In genomic region chr7:48141551-48141950, GRCh38 we compare ENCODE assay signal across 16 cellular contexts. TPM values are rescaled to one million over a fixed set of nuclear protein-coding genes. Genes with fewer than 3 reads are reported as not detected.
DNase-seq lines count a peak whose midpoint lies in the region; ATAC-seq and TF ChIP-seq lines count a peak whose summit lies in the region.
"Had no signal": no experiment of that assay in that cellular context is flagged by ENCODE, and none has a peak within 500 bp of the region (broad histone marks: within the 10 kb centered on the region; RNA-seq: fewer than 3 reads in every experiment).

No MANE protein-coding gene starts in this region.

- 88 to 89% methylated on average over 1 of the region's 1 CpG for WGBS in endodermal cell (ENCODE audit: insufficient coverage in 1 of 2, insufficient read length in 1 of 2), 2 experiments
- 84% methylated on average over 1 of the region's 1 CpG for WGBS in liver
- WGBS in transverse colon (ENCODE audit: low coverage in 1 of 2), 2 donors = 25 to 28% methylated on average over 1 of the region's 1 CpG

- no peak for DNase-seq in Peyer's patch
- DNase-seq in endodermal cell = no peak
- no peak for DNase-seq in transverse colon
- DNase-seq in NCI-H748 treated with DMSO at 0.1 percent for 48 hours (lab: John Stamatoyannopoulos, UW) = no peak
- no peak for DNase-seq in SHP77 (lab: John Stamatoyannopoulos, UW)
- DNase-seq: ACHN; BE2C; C1 segment of cervical spinal cord; CD4-positive, CD25-positive, alpha-beta regulatory T cell; CD8-positive, alpha-beta memory T cell; COR-L47; GM23248 had no signal

- TF ChIP-seq POLR2A in Peyer's patch (IDR thresholded peaks at IDR 0.05) (no peak), transverse colon (IDR thresholded peaks at IDR 0.05) (no peak)

- H3K9me3 ChIP-seq in Peyer's patch = peaks cover 0 to 3% (median 0%) of the 10 kb centered on the region in 4 donors
- peaks cover 88% of the 10 kb centered on the region for H3K9me3 ChIP-seq in endodermal cell (ENCODE audit: control insufficient read depth, low read length)
- no peaks in the 10 kb centered on the region for H3K9me3 ChIP-seq in liver (ENCODE audit: control insufficient read depth in 4 of 4, low read length in 3 of 4)
- H3K9me3 ChIP-seq in transverse colon = no peaks in the 10 kb centered on the region
- H3K9me3 ChIP-seq: BE2C, HAP-1 had no signal

- intact Hi-C loops in transverse colon (cut with DNase I; ENCODE audit: low total_unique reads) = no loop called here

- H3K9ac ChIP-seq in endodermal cell (ENCODE audit: extremely low read depth, low read length, poor library complexity, severe bottlenecking) (no peak overlapping the region), liver (ENCODE audit: low read depth in 1 of 2, low read length in 2 of 2) (no peak overlapping the region)
- H3K9ac ChIP-seq: GM23248 had no signal

- no peak overlapping the region for H3K27ac Mint-ChIP-seq in endodermal cell
- H3K27ac Mint-ChIP-seq: CD4-positive, CD25-positive, alpha-beta regulatory T cell; CD8-positive, alpha-beta memory T cell had no signal

- H3K36me3 ChIP-seq in Peyer's patch (no peaks in the 10 kb centered on the region), endodermal cell (ENCODE audit: control insufficient read depth, insufficient read depth, low read length) (peaks cover 3% of the 10 kb centered on the region), liver (ENCODE audit: control insufficient read depth in 4 of 4, insufficient read depth in 3 of 4, low read depth in 1 of 4, low read length in 3 of 4) (no peaks in the 10 kb centered on the region), transverse colon (no peaks in the 10 kb centered on the region)
- H3K36me3 ChIP-seq: BE2C, HAP-1 had no signal

- no peak for TF ChIP-seq EP300 in transverse colon (IDR thresholded peaks at IDR 0.05; ENCODE audit: low read depth)

- peaks cover 74% of the 10 kb centered on the region for H3K9me3 Mint-ChIP-seq in endodermal cell

- H3K4me3 ChIP-seq in Peyer's patch = no peak overlapping the region
- peak overlapping the region; percentile 1 for H3K4me3 ChIP-seq in endodermal cell (ENCODE audit: low read length)
- H3K4me3 ChIP-seq in liver (ENCODE audit: low read depth in 1 of 3, low read length in 3 of 3) = no peak overlapping the region
- no peak overlapping the region for H3K4me3 ChIP-seq in transverse colon
- H3K4me3 ChIP-seq: GM23248, HAP-1 had no signal

- peaks cover 21% of the 10 kb centered on the region for H3K4me1 Mint-ChIP-seq in endodermal cell

- TF ChIP-seq CTCF in Peyer's patch (IDR thresholded peaks at IDR 0.05) (no peak), endodermal cell (conservative IDR thresholded peaks at IDR 0.05) (no peak), liver (IDR thresholded peaks at IDR 0.05; ENCODE audit: low read depth, low read length, missing input control) (no peak), transverse colon (IDR thresholded peaks at IDR 0.05) (no peak)

- in situ Hi-C loops in transverse colon (cut with MboI; ENCODE audit: low pct_ligation_motif_present in 1 of 4, low pct_unique_long_range_greater_than_20kb in 1 of 4, low sequenced_read_pairs in 3 of 4) = no loop called here

- H3K27ac ChIP-seq in Peyer's patch = peak overlapping the region in 3 of 4 donors; percentile 53 to 89 (median 81)
- H3K27ac ChIP-seq in endodermal cell (ENCODE audit: low read depth, low read length) = no peak overlapping the region
- H3K27ac ChIP-seq in liver (ENCODE audit: low read depth in 1 of 2, low read length in 2 of 2) = peak overlapping the region; percentile 70 to 75
- peak overlapping the region; percentile 67 to 81 (median 78) for H3K27ac ChIP-seq in transverse colon
- H3K27ac ChIP-seq: GM23248, HL-60 had no signal

- no peak for TF ChIP-seq RAD21 in liver (IDR thresholded peaks at IDR 0.05)

- H3K4me1 ChIP-seq in Peyer's patch (peaks cover 0 to 64% (median 7%) of the 10 kb centered on the region in 4 donors), endodermal cell (ENCODE audit: control insufficient read depth, insufficient read depth, low read length) (no peaks in the 10 kb centered on the region), liver (ENCODE audit: control insufficient read depth in 4 of 4, insufficient read depth in 4 of 4, low read length in 3 of 4) (peaks cover 17 to 41% (median 34%) of the 10 kb centered on the region in 4 donors), transverse colon (peaks cover 13 to 70% (median 39%) of the 10 kb centered on the region in 4 donors)
- H3K4me1 ChIP-seq: BE2C had no signal

- no peaks in the 10 kb centered on the region for H3K27me3 Mint-ChIP-seq in endodermal cell (ENCODE audit: insufficient read depth)

- peaks cover 14% of the 10 kb centered on the region for H3K36me3 Mint-ChIP-seq in endodermal cell (ENCODE audit: low read depth)
- H3K36me3 Mint-ChIP-seq: CD4-positive, CD25-positive, alpha-beta regulatory T cell had no signal

- H3K4me3 Mint-ChIP-seq in endodermal cell = no peak overlapping the region
- H3K4me3 Mint-ChIP-seq: CD4-positive, CD25-positive, alpha-beta regulatory T cell; CD8-positive, alpha-beta memory T cell had no signal

- ATAC-seq in HG03521 (IDR thresholded peaks at IDR 0.05; ENCODE audit: unreplicated experiment) = no peak

- H3K27me3 ChIP-seq in Peyer's patch = no peaks in the 10 kb centered on the region
- H3K27me3 ChIP-seq in endodermal cell (ENCODE audit: control insufficient read depth, insufficient read depth, low read length, poor library complexity, severe bottlenecking) = no peaks in the 10 kb centered on the region
- H3K27me3 ChIP-seq in liver (ENCODE audit: control insufficient read depth in 4 of 4, insufficient read depth in 4 of 4, low read length in 3 of 4) = no peaks in the 10 kb centered on the region
- no peaks in the 10 kb centered on the region for H3K27me3 ChIP-seq in transverse colon
- H3K27me3 ChIP-seq: BE2C had no signal

TF ChIP-seq in liver, 16 proteins besides CTCF, POLR2A, EP300 and RAD21:
- TF ChIP-seq HNF4A (conservative IDR thresholded peaks at IDR 0.05) (peak in 1 of 2 donors; percentile 6), ATF3 (IDR thresholded peaks at IDR 0.05) (no peak)

RNA-seq across cellular contexts. Expression of gene ABCA13, which starts 29.7 kb away (rescaled TPM):
- 1 to 10 TPM in 2 of 4 donors, under 1 TPM in 2; 0.53 to 2.7 (median 1.7) TPM for total RNA-seq in Peyer's patch
- under 1 TPM; 0.04 to 0.11 TPM for total RNA-seq in endodermal cell
- 0.14 TPM for polyA plus RNA-seq in endodermal cell (2013, experiment 1 of 2)
- polyA plus RNA-seq in endodermal cell (2013, experiment 2 of 2) = 0.29 TPM
- 1 to 10 TPM; 1.0 TPM for total RNA-seq in liver
- under 1 TPM; 0.22 to 0.32 TPM for polyA plus RNA-seq in liver
- total RNA-seq in transverse colon = under 1 TPM; under 0.01 to 0.96 (median 0.35) TPM
- total RNA-seq: CD8-positive, alpha-beta memory T cell had no signal
- polyA plus RNA-seq: CD4-positive, CD25-positive, alpha-beta regulatory T cell; CD8-positive, alpha-beta memory T cell; GM23248 had no signal

RNA-seq across cellular contexts. Expression of gene UPP1, which starts 52.5 kb away (rescaled TPM):
- total RNA-seq in Peyer's patch (10 to 100 TPM; 15.4 to 24.0 (median 16.4) TPM), endodermal cell (10 to 100 TPM; 40.5 to 46.3 TPM), liver (1 to 10 TPM; 3.1 to 8.2 TPM), transverse colon (10 to 100 TPM; 31.3 to 46.8 (median 39.3) TPM)
- 22.0 TPM for polyA plus RNA-seq in endodermal cell (2013, experiment 1 of 2)
- 18.6 TPM for polyA plus RNA-seq in endodermal cell (2013, experiment 2 of 2)
- 10 to 100 TPM; 10.1 to 18.8 TPM for polyA plus RNA-seq in liver
